26 cellular contexts compared by ENCODE assay signal in genomic region chr15:39131605-39132004, GRCh38.
DNase-seq lines count a peak whose midpoint lies in the region; ATAC-seq, FAIRE-seq and TF ChIP-seq lines count a peak whose summit lies in the region.
"Had no signal": no experiment of that assay in that cellular context is flagged by ENCODE, and none has a peak within 500 bp of the region (broad histone marks: within the 10 kb centered on the region; RNA-seq: fewer than 3 reads in every experiment).

No MANE protein-coding gene starts in this region.

- H3K4me2 ChIP-seq in fibroblast of lung (ENCODE audit: extremely low read depth, insufficient read depth, low read length) (no peak overlapping the region), hepatocyte (no peak overlapping the region)
- H3K4me2 ChIP-seq: neural progenitor cell had no signal

- H3K4me1 ChIP-seq in fibroblast of lung (ENCODE audit: control insufficient read depth, extremely low read depth, insufficient read depth, low read length) (peaks cover 60% of the 10 kb centered on the region), hepatocyte (ENCODE audit: insufficient read depth) (peaks cover 28% of the 10 kb centered on the region)
- H3K4me1 ChIP-seq: colonic mucosa had no signal

- TF ChIP-seq CTCF in fibroblast of lung (conservative IDR thresholded peaks at IDR 0.05 in 1 of 2, IDR thresholded peaks at IDR 0.05 in 1 of 2; ENCODE audit: low read depth in 1 of 2, low read length in 2 of 2): no peak
- no peak for TF ChIP-seq CTCF in WTC11 (IDR thresholded peaks at IDR 0.05)
- no peak for TF ChIP-seq CTCF in hepatocyte (IDR thresholded peaks at IDR 0.05; ENCODE audit: poor library complexity)

- H3K9me3 ChIP-seq in fibroblast of lung (ENCODE audit: control insufficient read depth, insufficient read depth, low read depth, low read length) (no peaks in the 10 kb centered on the region), hepatocyte (ENCODE audit: low read depth) (no peaks in the 10 kb centered on the region)
- H3K9me3 ChIP-seq: body of pancreas, colonic mucosa, thoracic aorta had no signal

- H3K36me3 Mint-ChIP-seq in WTC11: no peaks in the 10 kb centered on the region
- H3K36me3 Mint-ChIP-seq: mesothelial cell of epicardium, neural progenitor cell had no signal

- POLR2A ChIA-PET in WTC11 (lab: Charles Lee): no interaction called here

- WGBS in hepatocyte (ENCODE audit: low lambda C conversion rate, missing lambda C conversion rate): 87% methylated on average over 4 of the region's 4 CpGs

- H3K9me2 ChIP-seq in hepatocyte (replicated peaks; ENCODE audit: insufficient read depth): no peaks in the 10 kb centered on the region

- no peak overlapping the region for H3K9ac ChIP-seq in fibroblast of lung (ENCODE audit: insufficient read depth, low read length)
- H3K9ac ChIP-seq: neural progenitor cell had no signal

- no peaks in the 10 kb centered on the region for H4K20me1 ChIP-seq in fibroblast of lung (ENCODE audit: control insufficient read depth, extremely low read depth, insufficient read depth, low read length)
- H4K20me1 ChIP-seq in hepatocyte (ENCODE audit: insufficient read depth, poor library complexity, severe bottlenecking): no peaks in the 10 kb centered on the region

- H3K27me3 ChIP-seq in fibroblast of lung (ENCODE audit: control insufficient read depth, insufficient read depth, low read length): no peaks in the 10 kb centered on the region
- H3K27me3 ChIP-seq in hepatocyte: no peaks in the 10 kb centered on the region
- H3K27me3 ChIP-seq: body of pancreas, colonic mucosa, neural progenitor cell had no signal

- H3K27ac ChIP-seq in fibroblast of lung (ENCODE audit: insufficient read depth, low read length) (peak overlapping the region; percentile 89), hepatocyte (no peak overlapping the region)
- H3K27ac ChIP-seq: body of pancreas, colonic mucosa, neural progenitor cell, thoracic aorta, WERI-Rb-1 had no signal

- no peak overlapping the region for H3K27ac Mint-ChIP-seq in WTC11
- H3K27ac Mint-ChIP-seq: activated CD8-positive, alpha-beta T cell treated with anti-CD3 and anti-CD28 coated beads, Interleukin-2, amount 10 ng/mL, durations not matched to agents 7 days and 5 days; mesothelial cell of epicardium had no signal

- FAIRE-seq in RCC 7860 (lab: Jason Lieb, UNC): no peak
- FAIRE-seq: H54 had no signal

- no peaks in the 10 kb centered on the region for H3K9me3 Mint-ChIP-seq in WTC11
- H3K9me3 Mint-ChIP-seq: activated T-cell treated with anti-CD3 and anti-CD28 coated beads, Interleukin-2, amount 50 U/mL, for 4 hours; mesothelial cell of epicardium had no signal

- no peaks in the 10 kb centered on the region for H3K27me3 Mint-ChIP-seq in WTC11 (ENCODE audit: low read depth)

- DNase-seq in EH (ENCODE audit: low read depth): peak; percentile 84
- peak; percentile 33 for DNase-seq in RCC 7860 (ENCODE audit: low spot score)
- DNase-seq in fibroblast of lung (ENCODE audit: low read depth in 2 of 2): peak in 1 of 2 donors; percentile 75
- DNase-seq in renal cortical epithelial cell (ENCODE audit: low read depth): peak; percentile 58
- no peak for DNase-seq in activated CD8-positive, alpha-beta memory T cell treated with anti-CD3 and anti-CD28 coated beads for 24 hours
- no peak for DNase-seq in head of caudate nucleus
- no peak for DNase-seq in WTC11 (ENCODE audit: low spot score)
- DNase-seq in hepatocyte (ENCODE audit: low spot score): no peak
- DNase-seq: activated CD8-positive, alpha-beta T cell treated with anti-CD3 and anti-CD28 coated beads, Interleukin-2, amount 10 ng/mL, durations not matched to agents 7 days and 5 days; activated naive CD4-positive, alpha-beta T cell treated with anti-CD3 and anti-CD28 coated beads, Interleukin-2, amount 50 U/mL, for 16 hours; activated T-cell treated with anti-CD3 and anti-CD28 coated beads, Interleukin-2, amount 50 U/mL, for 4 hours; AML-193; body of pancreas; colonic mucosa; KG1; left colon; NCI-H1930; NCI-H510A; retina; stimulated activated CD4-positive, alpha-beta T cell treated with anti-CD3 and anti-CD28 coated beads, Interleukin-15, amount 100 ng/mL, for 24 hours; T-helper 1 cell; WERI-Rb-1 had no signal

- H2AFZ ChIP-seq in fibroblast of lung (ENCODE audit: low read length): no peak overlapping the region
- H2AFZ ChIP-seq in hepatocyte: no peak overlapping the region
- H2AFZ ChIP-seq: neural progenitor cell had no signal

- CTCF ChIA-PET in WTC11 (lab: Charles Lee): interaction anchor here (1.1 kb wide), 1 partner anchor 23 kb away, joined by 3 read pairs; no protein-coding TSS in a partner anchor

- H3K36me3 ChIP-seq in fibroblast of lung (ENCODE audit: control insufficient read depth, insufficient read depth, low read length): no peaks in the 10 kb centered on the region
- H3K36me3 ChIP-seq in hepatocyte (replicated peaks; ENCODE audit: insufficient read depth, low read depth): no peaks in the 10 kb centered on the region
- H3K36me3 ChIP-seq: colonic mucosa, neural progenitor cell, thoracic aorta, WERI-Rb-1 had no signal

- no peak for ATAC-seq in WTC11
- ATAC-seq: activated CD8-positive, alpha-beta T cell treated with anti-CD3 and anti-CD28 coated beads, Interleukin-2, amount 10 ng/mL, durations not matched to agents 7 days and 5 days; activated T-cell treated with anti-CD3 and anti-CD28 coated beads, Interleukin-2, amount 50 U/mL, for 4 hours; body of pancreas; left colon had no signal

- peaks cover 16% of the 10 kb centered on the region for H3K4me1 Mint-ChIP-seq in WTC11

- intact Hi-C loops in head of caudate nucleus (cut with DNase I): no loop called here

- H3K79me2 ChIP-seq in fibroblast of lung (ENCODE audit: control insufficient read depth, insufficient read depth, low read length) (no peaks in the 10 kb centered on the region), hepatocyte (no peaks in the 10 kb centered on the region)

- H3K4me3 ChIP-seq in fibroblast of lung (replicated peaks in 1 of 4; ENCODE audit: control extremely low read depth in 1 of 4, insufficient read depth in 1 of 4, low read depth in 3 of 4, low read length in 4 of 4) (no peak overlapping the region), hepatocyte (no peak overlapping the region)
- H3K4me3 ChIP-seq: body of pancreas, colonic mucosa, neural progenitor cell, thoracic aorta had no signal

- H3K4me3 Mint-ChIP-seq in WTC11: no peak overlapping the region
- H3K4me3 Mint-ChIP-seq: activated CD8-positive, alpha-beta T cell treated with anti-CD3 and anti-CD28 coated beads, Interleukin-2, amount 10 ng/mL, durations not matched to agents 7 days and 5 days; activated T-cell treated with anti-CD3 and anti-CD28 coated beads, Interleukin-2, amount 50 U/mL, for 4 hours; mesothelial cell of epicardium; neural progenitor cell had no signal

TF ChIP-seq in WTC11, 78 proteins besides CTCF, POLR2A, EP300 and RAD21 (continues in another document):
- TF ChIP-seq ZBTB43 (CRISPR knock-in tag; IDR thresholded peaks at IDR 0.05) (no peak), ZNF671 (CRISPR knock-in tag; IDR thresholded peaks at IDR 0.05) (no peak), NFYB (CRISPR knock-in tag; conservative IDR thresholded peaks at IDR 0.05; ENCODE audit: low read depth) (no peak), ZSCAN18 (CRISPR knock-in tag; IDR thresholded peaks at IDR 0.05) (no peak), ATF6 (CRISPR knock-in tag; IDR thresholded peaks at IDR 0.05) (no peak), JUN (CRISPR knock-in tag; IDR thresholded peaks at IDR 0.05) (no peak), EMX1 (CRISPR knock-in tag; IDR thresholded peaks at IDR 0.05) (no peak), JAZF1 (CRISPR knock-in tag; IDR thresholded peaks at IDR 0.05) (no peak), ZNF121 (CRISPR knock-in tag; IDR thresholded peaks at IDR 0.05) (no peak)

Comparison
In these comparisons a context has a peak if more than half of its experiments do, and no peak if none do; other contexts are left out.
1. DNase-seq: peak in EH (single experiment), RCC 7860 (single experiment) and renal cortical epithelial cell (single experiment); none in activated CD8-positive, alpha-beta memory T cell treated with anti-CD3 and anti-CD28 coated beads for 24 hours (single experiment), head of caudate nucleus (0 of 42), WTC11 (single experiment) and hepatocyte (single experiment).